ENCODE assay signal across 12 cellular contexts in the genomic region with DNA sequence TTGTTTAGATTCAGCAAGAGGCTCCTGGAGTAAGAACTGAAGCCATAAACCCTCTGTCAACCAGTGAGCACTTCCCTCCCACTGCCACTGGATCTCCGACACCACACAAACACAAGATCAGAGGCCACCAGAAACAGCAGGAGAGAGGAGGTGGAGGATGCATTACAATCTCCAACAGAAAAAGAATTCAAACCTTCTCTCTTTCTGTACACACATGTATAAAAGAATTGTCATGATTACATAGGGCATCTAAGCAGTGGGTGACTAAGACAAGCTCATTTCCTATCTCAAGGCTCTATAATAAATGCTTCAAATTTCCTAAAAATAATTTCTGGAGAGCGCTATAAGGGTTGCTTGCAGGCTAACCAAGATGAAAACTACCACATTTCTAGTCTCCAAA. TPM values are rescaled to one million over a fixed set of nuclear protein-coding genes. Genes with fewer than 3 reads are reported as not detected.
DNase-seq lines count a peak whose midpoint lies in the region; ATAC-seq, FAIRE-seq and TF ChIP-seq lines count a peak whose summit lies in the region.
"Had no signal": no experiment of that assay in that cellular context is flagged by ENCODE, and none has a peak within 500 bp of the region (broad histone marks: within the 10 kb centered on the region; RNA-seq: fewer than 3 reads in every experiment).

No MANE protein-coding gene starts in this region.

- no peak for TF ChIP-seq EP300 in suprapubic skin (IDR thresholded peaks at IDR 0.05)

- peaks cover 53 to 57% of the 10 kb centered on the region in 2 donors for H3K4me1 ChIP-seq in kidney (ENCODE audit: control insufficient read depth in 1 of 2, insufficient read depth in 1 of 2, low read depth in 1 of 2, low read length in 2 of 2)
- H3K4me1 ChIP-seq in suprapubic skin, result peaks cover 56% of the 10 kb centered on the region

- TF ChIP-seq CTCF in astrocyte of the spinal cord (IDR thresholded peaks at IDR 0.05; ENCODE audit: low read depth, low read length), result no peak
- TF ChIP-seq CTCF in kidney (IDR thresholded peaks at IDR 0.05; ENCODE audit: borderline replicate concordance, extremely low read depth, insufficient read depth), result no peak
- no peak for TF ChIP-seq CTCF in suprapubic skin (IDR thresholded peaks at IDR 0.05)

- no peak for ATAC-seq in HG02938 (IDR thresholded peaks at IDR 0.05; ENCODE audit: unreplicated experiment)

- H3K9me3 ChIP-seq in kidney (ENCODE audit: control insufficient read depth in 1 of 2, low read length in 2 of 2), result no peaks in the 10 kb centered on the region
- H3K9me3 ChIP-seq in suprapubic skin, result no peaks in the 10 kb centered on the region

- intact Hi-C loops in kidney (cut with DNase I), result no loop called here

- peak overlapping the region in 1 of 2 donors; percentile 17 for H3K9ac ChIP-seq in kidney (ENCODE audit: low read length in 2 of 2)

- 75% methylated on average over 2 of the region's 2 CpGs for WGBS in suprapubic skin

- FAIRE-seq in kidney (lab: Jason Lieb, UNC), result no peak

- H3K27me3 ChIP-seq in suprapubic skin, result no peaks in the 10 kb centered on the region

- DNase-seq in HT1080 (ENCODE audit: low read depth) (peak; percentile 45), astrocyte of the spinal cord (ENCODE audit: low read depth, low spot score) (peak; percentile 33), kidney (no peak), suprapubic skin (ENCODE audit: low spot score in 2 of 2) (no peak), NCI-H510A treated with DMSO at 0.1 percent for 48 hours (lab: John Stamatoyannopoulos, UW) (no peak), islet precursor cell (no peak)
- DNase-seq in activated CD4-positive, alpha-beta T cell treated with anti-CD3 and anti-CD28 coated beads, Interleukin-2, amount 50 U/mL, for 4 hours, result no peak
- DNase-seq: foreskin melanocyte; NCI-H1105 treated with DMSO at 0.1 percent for 48 hours; NK-92 treated with Interleukin-12 subunit alpha and Interleukin-12 subunit beta, amount 100 ng/mL, for 24 hours had no signal

- H3K27ac ChIP-seq in kidney (ENCODE audit: low read depth in 2 of 2, low read length in 2 of 2) (peak overlapping the region; percentile 69 to 86), suprapubic skin (peak overlapping the region; percentile 80)
- H3K27ac ChIP-seq: HL-60 had no signal

- H3K36me3 ChIP-seq in kidney (ENCODE audit: control insufficient read depth in 1 of 2, insufficient read depth in 2 of 2, low read length in 2 of 2) (no peaks in the 10 kb centered on the region), suprapubic skin (no peaks in the 10 kb centered on the region)

- TF ChIP-seq POLR2A in suprapubic skin (IDR thresholded peaks at IDR 0.05), result no peak

- H3K4me3 ChIP-seq in astrocyte of the spinal cord (ENCODE audit: low read depth, low read length), result no peak overlapping the region
- H3K4me3 ChIP-seq in kidney (ENCODE audit: low read length in 2 of 2), result no peak overlapping the region
- no peak overlapping the region for H3K4me3 ChIP-seq in suprapubic skin

- in situ Hi-C loops in astrocyte of the spinal cord (cut with HindIII; ENCODE audit: low sequenced_read_pairs), result no loop called here

RNA-seq across cellular contexts. Expression of a gene that starts 27.1 kb away (rescaled TPM):
- 4.1 and 7.5 TPM in 2 replicates for total RNA-seq in HT1080 (2014; rRNA removed; shearing (Covaris generic))
- 3.8 and 4.3 TPM in 2 replicates for polyA plus RNA-seq in HT1080 (2015; cell fraction: cytosol; rRNA removed)
- polyA plus RNA-seq in HT1080 (2015; cell fraction: nucleus; rRNA removed), result 14.0 and 18.5 TPM in 2 replicates
- total RNA-seq in kidney (47.9 TPM), suprapubic skin (100 to 1,000 TPM in 1 of 4 donors, 10 to 100 TPM in 3; 38.8 to 309 (median 68.3) TPM)
- polyA plus RNA-seq in kidney (ENCODE audit: insufficient read depth, low read depth, low replicate concordance), result 7.4 TPM

Comparison
In these comparisons a context has a peak if more than half of its experiments do, and no peak if none do; other contexts are left out.
1. DNase-seq: peak in HT1080 (single experiment) and astrocyte of the spinal cord (single experiment); none in kidney (single experiment), suprapubic skin (0 of 2), NCI-H510A treated with DMSO at 0.1 percent for 48 hours (single experiment), islet precursor cell (single experiment) and activated CD4-positive, alpha-beta T cell treated with anti-CD3 and anti-CD28 coated beads, Interleukin-2, amount 50 U/mL, for 4 hours (0 of 2).